ENCODE assay signal across 9 cellular contexts in genomic region chr5:170151105-170151831, GRCh38. TPM values are rescaled to one million over a fixed set of nuclear protein-coding genes. Genes with fewer than 3 reads are reported as not detected.
DNase-seq lines count a peak whose midpoint lies in the region; ATAC-seq and TF ChIP-seq lines count a peak whose summit lies in the region.
"Had no signal": no experiment of that assay in that cellular context is flagged by ENCODE, and none has a peak within 500 bp of the region (broad histone marks: within the 10 kb centered on the region; RNA-seq: fewer than 3 reads in every experiment).

No MANE protein-coding gene starts in this region.

- BruUV-seq in PC-9 (replicated peaks; lab: Mats Ljungman, UMichigan) = no TSS peak

- peak overlapping the region; percentile 55 for H3K4me2 ChIP-seq in PC-9

- H3K27ac ChIP-seq in PC-9 (peak overlapping the region; percentile 91), tibial artery (peak overlapping the region; percentile 22 to 41), esophagus muscularis mucosa (replicated peaks in 1 of 4) (no peak overlapping the region)

- no peaks in the 10 kb centered on the region for H3K9me2 ChIP-seq in PC-9 (ENCODE audit: insufficient read depth)

- H3K4me1 Mint-ChIP-seq in T-helper 2 cell treated with Interferon-gamma antibody and Interleukin-4, amounts not matched to agents 5 μg/mL and 100 μg/mL, for 36 hours (ENCODE audit: low read depth) = no peaks in the 10 kb centered on the region

- no peaks in the 10 kb centered on the region for H3K27me3 Mint-ChIP-seq in T-helper 2 cell treated with Interferon-gamma antibody and Interleukin-4, amounts not matched to agents 5 μg/mL and 100 μg/mL, for 36 hours (ENCODE audit: low read depth)

- H2AFZ ChIP-seq in PC-9 = no peak overlapping the region

- TF ChIP-seq CTCF in PC-9 (conservative IDR thresholded peaks at IDR 0.05) (no peak), tibial artery (IDR thresholded peaks at IDR 0.05) (no peak), esophagus muscularis mucosa (IDR thresholded peaks at IDR 0.05) (no peak)

- H3K4me3 ChIP-seq in PC-9 (no peak overlapping the region; the same call in 1 of the 2 replicates), tibial artery (no peak overlapping the region), esophagus muscularis mucosa (no peak overlapping the region)

- H3K36me3 ChIP-seq in PC-9 (ENCODE audit: low read depth) (no peaks in the 10 kb centered on the region), tibial artery (no peaks in the 10 kb centered on the region), esophagus muscularis mucosa (no peaks in the 10 kb centered on the region)

- no peaks in the 10 kb centered on the region for H3K9me3 ChIP-seq in PC-9 (ENCODE audit: insufficient read depth, low read depth)
- H3K9me3 ChIP-seq in tibial artery = no peaks in the 10 kb centered on the region
- no peaks in the 10 kb centered on the region for H3K9me3 ChIP-seq in esophagus muscularis mucosa

- no peaks in the 10 kb centered on the region for H3K9me3 Mint-ChIP-seq in T-helper 2 cell treated with Interferon-gamma antibody and Interleukin-4, amounts not matched to agents 5 μg/mL and 100 μg/mL, for 36 hours

- no peak for TF ChIP-seq EP300 in esophagus muscularis mucosa (IDR thresholded peaks at IDR 0.05)

- H3F3A ChIP-seq in PC-9 (ENCODE audit: insufficient read depth, low read depth) = peaks cover 47% of the 10 kb centered on the region

- no peaks in the 10 kb centered on the region for H4K20me1 ChIP-seq in PC-9 (ENCODE audit: insufficient read depth)

- H3K36me3 Mint-ChIP-seq in T-helper 2 cell treated with Interferon-gamma antibody and Interleukin-4, amounts not matched to agents 5 μg/mL and 100 μg/mL, for 36 hours (ENCODE audit: low read depth) = no peaks in the 10 kb centered on the region

- H3K4me3 Mint-ChIP-seq in T-helper 2 cell treated with Interferon-gamma antibody and Interleukin-4, amounts not matched to agents 5 μg/mL and 100 μg/mL, for 36 hours = no peak overlapping the region

- CTCF ChIA-PET in PC-9 (lab: Charles Lee) = interaction anchor here (1.0 to 1.5 kb wide), 2 partner anchors 33 to 60 kb away, joined by 3 to 7 read pairs; no protein-coding TSS in a partner anchor

- POLR2A ChIA-PET in PC-9 (lab: Charles Lee; ENCODE audit: unreplicated experiment) = interaction anchor here (0.6 to 0.8 kb wide), 3 partner anchors 22 to 455 kb away, joined by 4 to 11 read pairs (median 5); no protein-coding TSS in a partner anchor

- intact Hi-C loops in PC-9 (cut with micrococcal nuclease; ENCODE audit: unreplicated experiment) (loop anchor here (1.0 to 10.0 kb wide), 10 partner anchors 19 to 1836 kb away; no protein-coding TSS in a partner anchor), tibial artery (cut with DNase I; ENCODE audit: low total_unique reads) (no loop called here), esophagus muscularis mucosa (cut with DNase I) (no loop called here)

- no peaks in the 10 kb centered on the region for H3K79me2 ChIP-seq in PC-9 (ENCODE audit: low read depth)

- H3K4me1 ChIP-seq in PC-9 (replicated peaks; ENCODE audit: insufficient read depth) (peaks cover 55% of the 10 kb centered on the region), tibial artery (peaks cover 0 to 18% (median 11%) of the 10 kb centered on the region in 4 donors), esophagus muscularis mucosa (peaks cover 4 to 8% (median 6%) of the 10 kb centered on the region in 4 donors)

- no peak overlapping the region for H3K27ac Mint-ChIP-seq in T-helper 2 cell treated with Interferon-gamma antibody and Interleukin-4, amounts not matched to agents 5 μg/mL and 100 μg/mL, for 36 hours

- ATAC-seq in GM21825 (IDR thresholded peaks at IDR 0.05; ENCODE audit: unreplicated experiment) = peak; percentile 52

- no peaks in the 10 kb centered on the region for H3K27me3 ChIP-seq in PC-9 (ENCODE audit: insufficient read depth, low read depth)
- no peaks in the 10 kb centered on the region for H3K27me3 ChIP-seq in tibial artery
- no peaks in the 10 kb centered on the region for H3K27me3 ChIP-seq in esophagus muscularis mucosa

- TF ChIP-seq POLR2A in esophagus muscularis mucosa (IDR thresholded peaks at IDR 0.05; ENCODE audit: low read depth) = no peak

- WGBS in esophagus muscularis mucosa = 54% methylated on average over 7 of the region's 7 CpGs

- DNase-seq in PC-9 (peak; percentile 100), glomerular endothelial cell (ENCODE audit: extremely low read depth, low read depth, low spot score) (peak; percentile 63), tibial artery (no peak), KG1 (lab: John Stamatoyannopoulos, UW) (no peak), esophagus muscularis mucosa (ENCODE audit: extremely low spot score) (no peak)
- no peak for DNase-seq in activated CD4-positive, alpha-beta T cell treated with anti-CD3 and anti-CD28 coated beads, Interleukin-2, amount 50 U/mL, for 48 hours
- no peak for DNase-seq in T-helper 2 cell treated with Interferon-gamma antibody and Interleukin-4, amounts not matched to agents 5 μg/mL and 100 μg/mL, for 36 hours (ENCODE audit: low spot score)

RNA-seq across cellular contexts. Expression of gene FOXI1, which starts 45.6 kb away (rescaled TPM):
- not detected in 2 replicates for total RNA-seq in PC-9 (2021)
- not detected in 2 replicates for total RNA-seq in glomerular endothelial cell
- not detected for total RNA-seq in esophagus muscularis mucosa
- total RNA-seq: T-helper 1 cell treated with Interleukin-12 subunit alpha and Interleukin-12 subunit beta and Interleukin-4 antibody, amounts not matched to agents 30 ng/mL and 1 ng/mL, for 36 hours had no signal

Comparison
In these comparisons a context has a peak if more than half of its experiments do, and no peak if none do; other contexts are left out.
1. DNase-seq: peak in PC-9 (2 of 2) and glomerular endothelial cell (single experiment); none in tibial artery (0 of 2), KG1 (single experiment), esophagus muscularis mucosa (single experiment), activated CD4-positive, alpha-beta T cell treated with anti-CD3 and anti-CD28 coated beads, Interleukin-2, amount 50 U/mL, for 48 hours (0 of 2) and T-helper 2 cell treated with Interferon-gamma antibody and Interleukin-4, amounts not matched to agents 5 μg/mL and 100 μg/mL, for 36 hours (single experiment).
2. H3K27ac ChIP-seq: peak in PC-9 (single experiment) and tibial artery (2 of 2); none in esophagus muscularis mucosa (0 of 4).